ENCODE assay signal across 1 cellular context in the genomic region with DNA sequence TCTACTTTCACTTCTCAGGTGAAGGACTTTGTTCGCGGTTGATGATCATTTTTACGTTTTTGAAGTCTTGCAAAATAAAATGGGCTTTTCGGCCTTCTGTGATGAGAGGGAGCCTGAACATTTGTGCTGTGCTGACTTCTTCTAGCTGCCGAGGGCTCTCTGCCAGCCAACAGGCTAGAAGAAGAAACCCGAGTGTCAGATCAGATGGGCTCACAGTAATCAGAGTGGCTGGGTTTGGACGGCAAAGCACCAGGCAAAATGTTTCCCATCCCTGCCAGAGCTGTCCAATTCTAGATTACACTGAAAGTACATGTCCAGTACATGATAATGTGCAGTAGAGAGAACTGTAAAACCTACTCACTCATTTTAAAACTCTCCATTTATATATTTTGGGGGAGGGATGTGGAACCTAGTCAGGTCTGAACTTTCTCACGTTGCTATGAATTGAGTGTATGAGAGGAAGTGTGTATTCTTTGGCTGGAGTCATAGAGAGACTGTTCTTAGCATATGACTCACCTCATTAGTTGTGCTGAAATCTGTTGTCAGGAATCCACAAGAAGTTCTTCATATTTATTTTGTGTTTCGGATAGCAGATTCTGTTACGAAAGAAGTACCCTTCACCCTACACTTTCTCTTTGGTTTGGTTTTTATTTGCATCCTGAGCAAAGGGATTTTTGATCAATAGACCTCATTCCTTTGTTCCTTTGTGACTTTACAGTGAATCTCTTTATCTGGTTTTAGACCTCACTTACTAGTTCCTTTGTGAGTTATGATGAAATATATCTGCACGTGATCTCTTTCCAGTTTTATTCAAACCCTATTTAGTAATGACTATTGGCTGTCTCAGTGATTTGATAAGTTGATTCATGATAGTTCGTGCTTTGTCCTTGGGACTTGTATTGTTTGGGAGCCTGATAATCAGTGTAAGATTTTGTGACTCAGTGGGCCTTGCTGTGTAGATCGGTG.
A peak's percentile ranks its signal among the peaks of the same experiment; 100 is the strongest.
TF ChIP-seq lines count a peak whose summit lies in the region.

No MANE protein-coding gene starts in this region.

TF ChIP-seq in GM12878, 131 proteins besides CTCF, POLR2A, EP300 and RAD21 (continues in another document):
- TF ChIP-seq TCF3 (IDR thresholded peaks at IDR 0.05; ENCODE audit: borderline replicate concordance, insufficient read depth, low read depth, low read length) (no peak; the same call in 1 of the 2 replicates), NKRF (conservative IDR thresholded peaks at IDR 0.05) (peak; percentile 20; the same call in 1 of the 2 replicates), MEF2B (IDR thresholded peaks at IDR 0.05; ENCODE audit: partially characterized antibody, poor library complexity, severe bottlenecking) (peak; percentile 64), ZNF592 (IDR thresholded peaks at IDR 0.05) (0 out of 2 replicates have a peak, but pooled peaks have one; percentile 54), GABPA (IDR thresholded peaks at IDR 0.05; ENCODE audit: low read depth) (no peak; the same call in none of the 2 replicates), SREBF1 (IDR thresholded peaks at IDR 0.05; ENCODE audit: low read length) (no peak), SMARCA5 (IDR thresholded peaks at IDR 0.05) (peak; percentile 77; the same call in 1 of the 2 replicates), MTA2 (IDR thresholded peaks at IDR 0.05; ENCODE audit: low read depth) (peak; percentile 93), PML (IDR thresholded peaks at IDR 0.05; ENCODE audit: low read length) (peak; percentile 72), HDAC2 (IDR thresholded peaks at IDR 0.05) (no peak), NFXL1 (IDR thresholded peaks at IDR 0.05; ENCODE audit: borderline replicate concordance) (no peak), DPF2 (IDR thresholded peaks at IDR 0.05) (peak; percentile 86), RB1 (IDR thresholded peaks at IDR 0.05; ENCODE audit: borderline replicate concordance) (no peak), SMC3 (IDR thresholded peaks at IDR 0.05; ENCODE audit: borderline replicate concordance, low read length) (peak; percentile 12; the same call in 1 of the 2 replicates), ESRRA (IDR thresholded peaks at IDR 0.05; ENCODE audit: low read length) (no peak), RFX5 (IDR thresholded peaks at IDR 0.05; ENCODE audit: low read depth, low read length) (no peak), ZBTB33 (IDR thresholded peaks at IDR 0.05) (no peak), NFYA (IDR thresholded peaks at IDR 0.05; ENCODE audit: borderline replicate concordance, low read depth, low read length) (no peak), NBN (IDR thresholded peaks at IDR 0.05) (peak; percentile 86), PAX8 (IDR thresholded peaks at IDR 0.05) (no peak), CREM (IDR thresholded peaks at IDR 0.05; ENCODE audit: low read depth) (peak; percentile 81), ATF2 (IDR thresholded peaks at IDR 0.05; ENCODE audit: low read length) (peak; percentile 96), BACH1 (IDR thresholded peaks at IDR 0.05; ENCODE audit: borderline replicate concordance) (no peak; the same call in 1 of the 2 replicates), SP1 (IDR thresholded peaks at IDR 0.05; ENCODE audit: low read depth, low read length) (peak; percentile 36), ELK1 (IDR thresholded peaks at IDR 0.05; ENCODE audit: low read depth, low read length) (no peak), ZNF207 (IDR thresholded peaks at IDR 0.05; ENCODE audit: borderline replicate concordance) (peak; percentile 59; the same call in 1 of the 2 replicates), MTA3 (IDR thresholded peaks at IDR 0.05; ENCODE audit: borderline replicate concordance, low read length) (peak; percentile 68; the same call in 1 of the 2 replicates), FOXM1 (IDR thresholded peaks at IDR 0.05; ENCODE audit: low read depth, low read length) (peak; percentile 89)
- TF ChIP-seq, protein P1, sequence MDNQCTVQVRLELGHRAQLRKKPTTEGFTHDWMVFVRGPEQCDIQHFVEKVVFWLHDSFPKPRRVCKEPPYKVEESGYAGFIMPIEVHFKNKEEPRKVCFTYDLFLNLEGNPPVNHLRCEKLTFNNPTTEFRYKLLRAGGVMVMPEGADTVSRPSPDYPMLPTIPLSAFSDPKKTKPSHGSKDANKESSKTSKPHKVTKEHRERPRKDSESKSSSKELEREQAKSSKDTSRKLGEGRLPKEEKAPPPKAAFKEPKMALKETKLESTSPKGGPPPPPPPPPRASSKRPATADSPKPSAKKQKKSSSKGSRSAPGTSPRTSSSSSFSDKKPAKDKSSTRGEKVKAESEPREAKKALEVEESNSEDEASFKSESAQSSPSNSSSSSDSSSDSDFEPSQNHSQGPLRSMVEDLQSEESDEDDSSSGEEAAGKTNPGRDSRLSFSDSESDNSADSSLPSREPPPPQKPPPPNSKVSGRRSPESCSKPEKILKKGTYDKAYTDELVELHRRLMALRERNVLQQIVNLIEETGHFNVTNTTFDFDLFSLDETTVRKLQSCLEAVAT (IDR thresholded peaks at IDR 0.05), result peak; percentile 99
- TF ChIP-seq, protein P2, sequence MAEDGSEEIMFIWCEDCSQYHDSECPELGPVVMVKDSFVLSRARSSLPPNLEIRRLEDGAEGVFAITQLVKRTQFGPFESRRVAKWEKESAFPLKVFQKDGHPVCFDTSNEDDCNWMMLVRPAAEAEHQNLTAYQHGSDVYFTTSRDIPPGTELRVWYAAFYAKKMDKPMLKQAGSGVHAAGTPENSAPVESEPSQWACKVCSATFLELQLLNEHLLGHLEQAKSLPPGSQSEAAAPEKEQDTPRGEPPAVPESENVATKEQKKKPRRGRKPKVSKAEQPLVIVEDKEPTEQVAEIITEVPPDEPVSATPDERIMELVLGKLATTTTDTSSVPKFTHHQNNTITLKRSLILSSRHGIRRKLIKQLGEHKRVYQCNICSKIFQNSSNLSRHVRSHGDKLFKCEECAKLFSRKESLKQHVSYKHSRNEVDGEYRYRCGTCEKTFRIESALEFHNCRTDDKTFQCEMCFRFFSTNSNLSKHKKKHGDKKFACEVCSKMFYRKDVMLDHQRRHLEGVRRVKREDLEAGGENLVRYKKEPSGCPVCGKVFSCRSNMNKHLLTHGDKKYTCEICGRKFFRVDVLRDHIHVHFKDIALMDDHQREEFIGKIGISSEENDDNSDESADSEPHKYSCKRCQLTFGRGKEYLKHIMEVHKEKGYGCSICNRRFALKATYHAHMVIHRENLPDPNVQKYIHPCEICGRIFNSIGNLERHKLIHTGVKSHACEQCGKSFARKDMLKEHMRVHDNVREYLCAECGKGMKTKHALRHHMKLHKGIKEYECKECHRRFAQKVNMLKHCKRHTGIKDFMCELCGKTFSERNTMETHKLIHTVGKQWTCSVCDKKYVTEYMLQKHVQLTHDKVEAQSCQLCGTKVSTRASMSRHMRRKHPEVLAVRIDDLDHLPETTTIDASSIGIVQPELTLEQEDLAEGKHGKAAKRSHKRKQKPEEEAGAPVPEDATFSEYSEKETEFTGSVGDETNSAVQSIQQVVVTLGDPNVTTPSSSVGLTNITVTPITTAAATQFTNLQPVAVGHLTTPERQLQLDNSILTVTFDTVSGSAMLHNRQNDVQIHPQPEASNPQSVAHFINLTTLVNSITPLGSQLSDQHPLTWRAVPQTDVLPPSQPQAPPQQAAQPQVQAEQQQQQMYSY (CRISPR knock-in tag; IDR thresholded peaks at IDR 0.05), result no peak
- TF ChIP-seq, protein P3, sequence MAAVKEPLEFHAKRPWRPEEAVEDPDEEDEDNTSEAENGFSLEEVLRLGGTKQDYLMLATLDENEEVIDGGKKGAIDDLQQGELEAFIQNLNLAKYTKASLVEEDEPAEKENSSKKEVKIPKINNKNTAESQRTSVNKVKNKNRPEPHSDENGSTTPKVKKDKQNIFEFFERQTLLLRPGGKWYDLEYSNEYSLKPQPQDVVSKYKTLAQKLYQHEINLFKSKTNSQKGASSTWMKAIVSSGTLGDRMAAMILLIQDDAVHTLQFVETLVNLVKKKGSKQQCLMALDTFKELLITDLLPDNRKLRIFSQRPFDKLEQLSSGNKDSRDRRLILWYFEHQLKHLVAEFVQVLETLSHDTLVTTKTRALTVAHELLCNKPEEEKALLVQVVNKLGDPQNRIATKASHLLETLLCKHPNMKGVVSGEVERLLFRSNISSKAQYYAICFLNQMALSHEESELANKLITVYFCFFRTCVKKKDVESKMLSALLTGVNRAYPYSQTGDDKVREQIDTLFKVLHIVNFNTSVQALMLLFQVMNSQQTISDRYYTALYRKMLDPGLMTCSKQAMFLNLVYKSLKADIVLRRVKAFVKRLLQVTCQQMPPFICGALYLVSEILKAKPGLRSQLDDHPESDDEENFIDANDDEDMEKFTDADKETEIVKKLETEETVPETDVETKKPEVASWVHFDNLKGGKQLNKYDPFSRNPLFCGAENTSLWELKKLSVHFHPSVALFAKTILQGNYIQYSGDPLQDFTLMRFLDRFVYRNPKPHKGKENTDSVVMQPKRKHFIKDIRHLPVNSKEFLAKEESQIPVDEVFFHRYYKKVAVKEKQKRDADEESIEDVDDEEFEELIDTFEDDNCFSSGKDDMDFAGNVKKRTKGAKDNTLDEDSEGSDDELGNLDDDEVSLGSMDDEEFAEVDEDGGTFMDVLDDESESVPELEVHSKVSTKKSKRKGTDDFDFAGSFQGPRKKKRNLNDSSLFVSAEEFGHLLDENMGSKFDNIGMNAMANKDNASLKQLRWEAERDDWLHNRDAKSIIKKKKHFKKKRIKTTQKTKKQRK (IDR thresholded peaks at IDR 0.05; ENCODE audit: low read depth, low read length), result no peak
